9 cellular contexts compared by ENCODE assay signal in genomic region chr6:170280689-170281045, GRCh38. TPM values are rescaled to one million over a fixed set of nuclear protein-coding genes. Genes with fewer than 3 reads are reported as not detected.
DNase-seq lines count a peak whose midpoint lies in the region; ATAC-seq and TF ChIP-seq lines count a peak whose summit lies in the region.
"Had no signal": no experiment of that assay in that cellular context is flagged by ENCODE, and none has a peak within 500 bp of the region (broad histone marks: within the 10 kb centered on the region; RNA-seq: fewer than 3 reads in every experiment).

No MANE protein-coding gene starts in this region.

- no peaks in the 10 kb centered on the region for H3K36me3 ChIP-seq in brain microvascular endothelial cell (replicated peaks)
- no peaks in the 10 kb centered on the region for H3K36me3 ChIP-seq in osteoblast (ENCODE audit: insufficient read depth, low read length)

- H3K36me3 Mint-ChIP-seq in Calu3 (ENCODE audit: insufficient read depth, unreplicated experiment) = no peaks in the 10 kb centered on the region

- DNase-seq in Calu3 = no peak
- DNase-seq in brain microvascular endothelial cell = no peak
- DNase-seq in osteoblast (ENCODE audit: insufficient read length, low spot score, missing footprints) = no peak
- no peak for DNase-seq in nucleus accumbens (lab: John Stamatoyannopoulos, UW)
- DNase-seq in Kasumi-1 (lab: John Stamatoyannopoulos, UW) = no peak
- DNase-seq in activated CD8-positive, alpha-beta memory T cell treated with anti-CD3 and anti-CD28 coated beads, Interleukin-2, amount 50 U/mL, for 48 hours = no peak

- peaks cover 10% of the 10 kb centered on the region for H3K4me1 ChIP-seq in osteoblast (ENCODE audit: insufficient read depth, low read length)

- no peaks in the 10 kb centered on the region for H4K20me1 ChIP-seq in osteoblast (ENCODE audit: insufficient read depth, low read length)

- CTCF ChIA-PET in Calu3 (lab: Charles Lee) = interaction anchor here (1.6 kb wide), 1 partner anchor 449 kb away, joined by 3 read pairs; no protein-coding TSS in a partner anchor

- in situ Hi-C loops in brain microvascular endothelial cell (cut with HindIII; ENCODE audit: low pct_ligation_motif_present, low sequenced_read_pairs) = no loop called here

- peak overlapping the region; percentile 78 for H2AFZ ChIP-seq in osteoblast (ENCODE audit: low read length)

- intact Hi-C loops in Calu3 (cut with micrococcal nuclease; ENCODE audit: unreplicated experiment) = no loop called here

- no peaks in the 10 kb centered on the region for H3K27me3 ChIP-seq in brain microvascular endothelial cell (replicated peaks)
- H3K27me3 ChIP-seq in osteoblast (ENCODE audit: insufficient read depth, low read length) = peaks cover 4% of the 10 kb centered on the region

- no peak for TF ChIP-seq CTCF in Calu3 (IDR thresholded peaks at IDR 0.05; ENCODE audit: unreplicated experiment)
- TF ChIP-seq CTCF in brain microvascular endothelial cell (IDR thresholded peaks at IDR 0.05; ENCODE audit: low read depth, low read length, missing control alignments) = no peak
- TF ChIP-seq CTCF in osteoblast (IDR thresholded peaks at IDR 0.05; ENCODE audit: extremely low read depth, low read depth, low read length) = no peak

- peak overlapping the region; percentile 68 for H3K4me3 Mint-ChIP-seq in Calu3 (ENCODE audit: low read depth, unreplicated experiment)

- peaks cover 12% of the 10 kb centered on the region for H3K4me1 Mint-ChIP-seq in Calu3 (ENCODE audit: low read depth, unreplicated experiment)

- H3K79me2 ChIP-seq in osteoblast (ENCODE audit: insufficient read depth, low read length) = no peaks in the 10 kb centered on the region

- ATAC-seq in HG02938 (IDR thresholded peaks at IDR 0.05; ENCODE audit: unreplicated experiment) = peak; percentile 39
- no peak for ATAC-seq in GM21423 (IDR thresholded peaks at IDR 0.05; ENCODE audit: unreplicated experiment)

- no peaks in the 10 kb centered on the region for H3K9me3 Mint-ChIP-seq in Calu3 (ENCODE audit: low read depth, unreplicated experiment)
- H3K9me3 Mint-ChIP-seq: neural crest cell had no signal

- BruUV-seq in Calu3 (replicated peaks; lab: Mats Ljungman, UMichigan) = no TSS peak

- H3K27ac Mint-ChIP-seq in Calu3 (ENCODE audit: unreplicated experiment) = no peak overlapping the region

- H3K27me3 Mint-ChIP-seq in Calu3 (ENCODE audit: unreplicated experiment) = peaks cover 24% of the 10 kb centered on the region

- no peaks in the 10 kb centered on the region for H3K9me3 ChIP-seq in osteoblast (ENCODE audit: low read depth, low read length)

- H3K27ac ChIP-seq in brain microvascular endothelial cell (no peak overlapping the region), osteoblast (ENCODE audit: low read depth, low read length) (no peak overlapping the region)

- H3K4me3 ChIP-seq in brain microvascular endothelial cell (ENCODE audit: low read depth, low read length) (peak overlapping the region; percentile 45), osteoblast (ENCODE audit: insufficient read depth, low read length) (peak overlapping the region; percentile 68)

- H3K4me2 ChIP-seq in osteoblast (ENCODE audit: insufficient read depth, low read length) = peak overlapping the region; percentile 87

RNA-seq across cellular contexts. Expression of gene DLL1, which starts 10.2 kb away (rescaled TPM):
- 0.12 and 0.14 TPM in 2 replicates for total RNA-seq in Calu3 (2022)
- total RNA-seq in osteoblast = 0.29 and 0.36 TPM in 2 replicates

RNA-seq across cellular contexts. Expression of gene FAM120B, which starts 25.9 kb away (rescaled TPM):
- total RNA-seq in Calu3 (2022) = 13.2 and 13.9 TPM in 2 replicates
- total RNA-seq in osteoblast = 13.4 and 17.1 TPM in 2 replicates
